ENCODE assay signal across 8 cellular contexts in genomic region chr2:231780123-231780908, GRCh38. TPM values are rescaled to one million over a fixed set of nuclear protein-coding genes. Genes with fewer than 3 reads are reported as not detected.
DNase-seq lines count a peak whose midpoint lies in the region; ATAC-seq, FAIRE-seq and TF ChIP-seq lines count a peak whose summit lies in the region.

No MANE protein-coding gene starts in this region.

- intact Hi-C loops in activated CD4-positive, alpha-beta T cell treated with anti-CD3 and anti-CD28 coated beads for 36 hours (cut with DNase I, micrococcal nuclease) = loop anchor here (2.0 to 10.0 kb wide), 7 partner anchors 74 to 1572 kb away; partner anchors contain the start of gene DGKD (in 1 of the 2)
- intact Hi-C loops in ascending aorta (cut with DNase I) = loop anchor here (2.0 to 5.0 kb wide), 5 partner anchors 168 to 772 kb away; partner anchors contain the start of genes DIS3L2, EIF4E2, PSMD1 and TIGD1

- H4K20me1 ChIP-seq in Karpas-422 (ENCODE audit: insufficient read depth, low read depth, low read length) (no peaks in the 10 kb centered on the region; the same call in 1 of the 2 replicates), keratinocyte (ENCODE audit: control insufficient read depth, extremely low read depth, insufficient read depth, low read length) (no peaks in the 10 kb centered on the region)

- CTCF ChIA-PET in activated CD4-positive, alpha-beta T cell treated with anti-CD3 and anti-CD28 coated beads for 36 hours (lab: Charles Lee) = interaction anchor here (0.6 to 1.3 kb wide), 2 partner anchors 103 to 532 kb away, joined by 3 to 5 read pairs; no protein-coding TSS in a partner anchor

- H3K79me2 ChIP-seq in Karpas-422 (ENCODE audit: low read length) (peaks cover 93% of the 10 kb centered on the region), keratinocyte (ENCODE audit: control insufficient read depth, insufficient read depth, low read length) (peaks cover 16% of the 10 kb centered on the region)

- DNase-seq in activated CD4-positive, alpha-beta T cell treated with anti-CD3 and anti-CD28 coated beads for 36 hours = peak; percentile 44
- DNase-seq in activated CD4-positive, alpha-beta T cell treated with anti-CD3 and anti-CD28 coated beads for 1 hour = no peak
- DNase-seq in Karpas-422 = peak; percentile 76
- DNase-seq in ascending aorta (ENCODE audit: low spot score in 2 of 2) = peak in 1 of 2 donors; percentile 66
- no peak for DNase-seq in keratinocyte (ENCODE audit: low read depth, low spot score)
- DNase-seq in stimulated activated naive B cell treated with anti-CD40 and anti-IgM and Interleukin-4, amounts not matched to agents 10 μg/mL and 1 μg/mL and 100 μg/mL, for 72 hours = no peak
- no peak for DNase-seq in DMS153 treated with DMSO at 0.1 percent for 48 hours (lab: John Stamatoyannopoulos, UW; ENCODE audit: unreplicated experiment)

- H3K9me2 ChIP-seq in Karpas-422 (replicated peaks; ENCODE audit: insufficient read depth, low read length) = no peaks in the 10 kb centered on the region

- H3K27ac ChIP-seq in Karpas-422 (ENCODE audit: low read length) (peak overlapping the region; percentile 25), ascending aorta (peak overlapping the region; percentile 83 to 85), keratinocyte (ENCODE audit: control insufficient read depth, insufficient read depth, low read length) (no peak overlapping the region)

- H3K27me3 Mint-ChIP-seq in activated CD4-positive, alpha-beta T cell treated with anti-CD3 and anti-CD28 coated beads for 36 hours = no peaks in the 10 kb centered on the region
- no peaks in the 10 kb centered on the region for H3K27me3 Mint-ChIP-seq in stimulated activated naive B cell treated with anti-CD40 and anti-IgM and Interleukin-4, amounts not matched to agents 10 μg/mL and 1 μg/mL and 100 μg/mL, for 72 hours

- no peak overlapping the region for H2AFZ ChIP-seq in Karpas-422 (ENCODE audit: low read length)
- peak overlapping the region; percentile 7 for H2AFZ ChIP-seq in keratinocyte (ENCODE audit: control insufficient read depth, low read length)

- peaks cover 38% of the 10 kb centered on the region for H3K4me1 Mint-ChIP-seq in activated CD4-positive, alpha-beta T cell treated with anti-CD3 and anti-CD28 coated beads for 36 hours
- H3K4me1 Mint-ChIP-seq in stimulated activated naive B cell treated with anti-CD40 and anti-IgM and Interleukin-4, amounts not matched to agents 10 μg/mL and 1 μg/mL and 100 μg/mL, for 72 hours = peaks cover 30 to 53% of the 10 kb centered on the region in 2 donors

- peak overlapping the region; percentile 86 for H3K9ac ChIP-seq in Karpas-422 (ENCODE audit: low read length)
- H3K9ac ChIP-seq in keratinocyte (ENCODE audit: control insufficient read depth, extremely low read depth, insufficient read depth, low read length) = peak overlapping the region; percentile 87

- TF ChIP-seq CTCF in ascending aorta (IDR thresholded peaks at IDR 0.05) (no peak), keratinocyte (optimal IDR thresholded peaks at IDR 0.05 in 1 of 3, IDR thresholded peaks at IDR 0.05 in 1 of 3, conservative IDR thresholded peaks at IDR 0.05 in 1 of 3; ENCODE audit: extremely low read depth in 1 of 3, insufficient read depth in 2 of 3, low read length in 3 of 3) (no peak)

- peak overlapping the region; percentile 31 for H3K27ac Mint-ChIP-seq in activated CD4-positive, alpha-beta T cell treated with anti-CD3 and anti-CD28 coated beads for 36 hours
- peak overlapping the region; percentile 99 for H3K27ac Mint-ChIP-seq in stimulated activated naive B cell treated with anti-CD40 and anti-IgM and Interleukin-4, amounts not matched to agents 10 μg/mL and 1 μg/mL and 100 μg/mL, for 72 hours

- H3K9me3 ChIP-seq in Karpas-422 (ENCODE audit: low read length) = no peaks in the 10 kb centered on the region
- no peaks in the 10 kb centered on the region for H3K9me3 ChIP-seq in ascending aorta
- no peaks in the 10 kb centered on the region for H3K9me3 ChIP-seq in keratinocyte (ENCODE audit: control insufficient read depth, low read depth, low read length)

- ATAC-seq in activated CD4-positive, alpha-beta T cell treated with anti-CD3 and anti-CD28 coated beads for 36 hours = peak; percentile 2
- peak; percentile 14 to 23 for ATAC-seq in stimulated activated naive B cell treated with anti-CD40 and anti-IgM and Interleukin-4, amounts not matched to agents 10 μg/mL and 1 μg/mL and 100 μg/mL, for 72 hours (replicated peaks)
- ATAC-seq in GM18858 (IDR thresholded peaks at IDR 0.05; ENCODE audit: unreplicated experiment) = no peak

- H3K4me2 ChIP-seq in Karpas-422 (ENCODE audit: low read depth, low read length, poor library complexity, severe bottlenecking) (peak overlapping the region; percentile 94), keratinocyte (ENCODE audit: control insufficient read depth, extremely low read depth, insufficient read depth, low read depth, low read length) (peak overlapping the region; percentile 92)

- FAIRE-seq in keratinocyte (lab: Jason Lieb, UNC) = no peak

- H3K27me3 ChIP-seq in Karpas-422 (ENCODE audit: low read length) (no peaks in the 10 kb centered on the region), ascending aorta (no peaks in the 10 kb centered on the region), keratinocyte (ENCODE audit: control insufficient read depth, extremely low read depth, insufficient read depth, low read length) (no peaks in the 10 kb centered on the region)

- POLR2A ChIA-PET in activated CD4-positive, alpha-beta T cell treated with anti-CD3 and anti-CD28 coated beads for 36 hours (lab: Charles Lee) = interaction anchor here (1.0 to 1.1 kb wide), 2 partner anchors 63 to 72 kb away, joined by 3 read pairs; partner anchors contain the start of gene PTMA

- dilution Hi-C loops in keratinocyte (cut with MboI; ENCODE audit: extremely low pct_ligation_motif_present, low sequenced_read_pairs) = no loop called here

- H3K4me3 Mint-ChIP-seq in activated CD4-positive, alpha-beta T cell treated with anti-CD3 and anti-CD28 coated beads for 36 hours = peak overlapping the region; percentile 83
- peak overlapping the region; percentile 98 to 100 for H3K4me3 Mint-ChIP-seq in stimulated activated naive B cell treated with anti-CD40 and anti-IgM and Interleukin-4, amounts not matched to agents 10 μg/mL and 1 μg/mL and 100 μg/mL, for 72 hours

- H3K36me3 ChIP-seq in Karpas-422 (ENCODE audit: insufficient read depth, low read length) = peaks cover 12% of the 10 kb centered on the region; the same call in 1 of the 2 replicates
- no peaks in the 10 kb centered on the region for H3K36me3 ChIP-seq in ascending aorta
- H3K36me3 ChIP-seq in keratinocyte (ENCODE audit: control insufficient read depth in 2 of 2, extremely low read depth in 1 of 2, insufficient read depth in 2 of 2, low read length in 2 of 2) = no peaks in the 10 kb centered on the region

- H3K4me1 ChIP-seq in Karpas-422 (ENCODE audit: low read length) = peaks cover 40% of the 10 kb centered on the region
- H3K4me1 ChIP-seq in ascending aorta = peaks cover 0 to 23% of the 10 kb centered on the region in 2 donors
- H3K4me1 ChIP-seq in keratinocyte (ENCODE audit: control insufficient read depth, extremely low read depth, insufficient read depth, low read length) = peaks cover 16% of the 10 kb centered on the region

- H3K9me1 ChIP-seq in keratinocyte (ENCODE audit: control insufficient read depth, extremely low read depth, insufficient read depth, low read length) = no peaks in the 10 kb centered on the region

- H3K4me3 ChIP-seq in Karpas-422 (ENCODE audit: low read length) = peak overlapping the region; percentile 86
- peak overlapping the region; percentile 68 to 94 for H3K4me3 ChIP-seq in ascending aorta
- peak overlapping the region; percentile 73 to 98 (median 97) for H3K4me3 ChIP-seq in keratinocyte (ENCODE audit: control insufficient read depth in 2 of 3, extremely low read depth in 1 of 3, insufficient read depth in 2 of 3, low read depth in 1 of 3, low read length in 3 of 3)

- no peaks in the 10 kb centered on the region for H3K9me3 Mint-ChIP-seq in activated CD4-positive, alpha-beta T cell treated with anti-CD3 and anti-CD28 coated beads for 36 hours (ENCODE audit: low read depth)
- no peaks in the 10 kb centered on the region for H3K9me3 Mint-ChIP-seq in stimulated activated naive B cell treated with anti-CD40 and anti-IgM and Interleukin-4, amounts not matched to agents 10 μg/mL and 1 μg/mL and 100 μg/mL, for 72 hours

- H3K36me3 Mint-ChIP-seq in activated CD4-positive, alpha-beta T cell treated with anti-CD3 and anti-CD28 coated beads for 36 hours (ENCODE audit: low read depth) = no peaks in the 10 kb centered on the region
- H3K36me3 Mint-ChIP-seq in stimulated activated naive B cell treated with anti-CD40 and anti-IgM and Interleukin-4, amounts not matched to agents 10 μg/mL and 1 μg/mL and 100 μg/mL, for 72 hours = peaks cover 4 to 8% of the 10 kb centered on the region in 2 donors

RNA-seq across cellular contexts. Expression of gene PDE6D, which starts 0.8 kb away (rescaled TPM):
- 10 to 100 TPM; 28.0 to 31.1 TPM for total RNA-seq in activated CD4-positive, alpha-beta T cell treated with anti-CD3 and anti-CD28 coated beads for 36 hours
- 67.2 and 87.8 TPM in 2 replicates for total RNA-seq in Karpas-422 (2014; rRNA removed; shearing (Covaris generic); ENCODE audit: low replicate concordance)
- total RNA-seq in ascending aorta = 34.1 TPM
- 24.5 to 33.6 TPM (median 31.6 TPM) in 3 replicates for polyA plus RNA-seq in keratinocyte
- polyA plus RNA-seq in keratinocyte (2011; ENCODE audit: low read depth) = 5.3 TPM
- 27.3 and 43.9 TPM in 2 replicates for polyA plus RNA-seq in keratinocyte (2011; cell fraction: cytosol; rRNA removed)
- polyA plus RNA-seq in keratinocyte (2011; cell fraction: nucleus; rRNA removed) = 15.9 and 17.9 TPM in 2 replicates
- polyA plus RNA-seq in keratinocyte (2012; ENCODE audit: low replicate concordance) = 12.9 and 18.9 TPM in 2 replicates
- polyA minus RNA-seq in keratinocyte = 9.2 to 12.4 TPM (median 12.1 TPM) in 3 replicates
- polyA minus RNA-seq in keratinocyte (2011; cell fraction: cytosol; rRNA and poly(A)+ RNA removed) = 9.8 TPM
- polyA minus RNA-seq in keratinocyte (2011; cell fraction: nucleus; rRNA and poly(A)+ RNA removed) = 2.3 and 7.1 TPM in 2 replicates

RNA-seq across cellular contexts. Expression of gene COPS7B, which starts 5.9 kb away (rescaled TPM):
- total RNA-seq in activated CD4-positive, alpha-beta T cell treated with anti-CD3 and anti-CD28 coated beads for 36 hours = 10 to 100 TPM; 51.8 to 53.6 TPM
- 40.4 and 67.6 TPM in 2 replicates for total RNA-seq in Karpas-422 (2014; rRNA removed; shearing (Covaris generic); ENCODE audit: low replicate concordance)
- 28.9 TPM for total RNA-seq in ascending aorta
- polyA plus RNA-seq in keratinocyte = 45.9 to 62.2 TPM (median 53.3 TPM) in 3 replicates
- polyA plus RNA-seq in keratinocyte (2011; ENCODE audit: low read depth) = 42.3 TPM
- 32.0 and 39.4 TPM in 2 replicates for polyA plus RNA-seq in keratinocyte (2011; cell fraction: cytosol; rRNA removed)
- polyA plus RNA-seq in keratinocyte (2011; cell fraction: nucleus; rRNA removed) = 125 and 141 TPM in 2 replicates
- polyA plus RNA-seq in keratinocyte (2012; ENCODE audit: low replicate concordance) = 21.5 and 31.1 TPM in 2 replicates
- polyA minus RNA-seq in keratinocyte = 29.4 to 39.3 TPM (median 31.3 TPM) in 3 replicates
- polyA minus RNA-seq in keratinocyte (2011; cell fraction: cytosol; rRNA and poly(A)+ RNA removed) = 24.7 TPM
- 18.0 and 28.2 TPM in 2 replicates for polyA minus RNA-seq in keratinocyte (2011; cell fraction: nucleus; rRNA and poly(A)+ RNA removed)

Comparison
In these comparisons a context has a peak if more than half of its experiments do, and no peak if none do; other contexts are left out.
1. DNase-seq: peak in activated CD4-positive, alpha-beta T cell treated with anti-CD3 and anti-CD28 coated beads for 36 hours (single experiment) and Karpas-422 (single experiment); none in activated CD4-positive, alpha-beta T cell treated with anti-CD3 and anti-CD28 coated beads for 1 hour (single experiment), keratinocyte (single experiment), stimulated activated naive B cell treated with anti-CD40 and anti-IgM and Interleukin-4, amounts not matched to agents 10 μg/mL and 1 μg/mL and 100 μg/mL, for 72 hours (single experiment) and DMS153 treated with DMSO at 0.1 percent for 48 hours (single experiment).
2. Peak in every context shown above with its lines, with median percentiles within 50 percentile points of each other: H3K4me3 ChIP-seq.